ENCODE assay signal across 8 cellular contexts in genomic region chrX:11111038-11111851, GRCh38. TPM values are rescaled to one million over a fixed set of nuclear protein-coding genes. Genes with fewer than 3 reads are reported as not detected.
DNase-seq lines count a peak whose midpoint lies in the region; TF ChIP-seq lines count a peak whose summit lies in the region.

Gene HCCS (plus strand): TSS chrX:11111332. CDS start chrX:11112061, 729 bp downstream.

- H3K36me3 Mint-ChIP-seq in H9 (ENCODE audit: insufficient read depth in 1 of 3, low read depth in 3 of 3), result peaks cover 10 to 42% (median 28%) of the 10 kb centered on the region in 3 experiments; a peak in 6 of 7 replicates

- DNase-seq in GF-D8 (lab: John Stamatoyannopoulos, UW) (peak; percentile 46), H9 (peak; percentile 81), MG63 (peak; percentile 87), SJCRH30 (peak; percentile 93 to 94), foreskin fibroblast (peak; percentile 78 to 91)
- DNase-seq in activated gamma-delta T cell treated with anti-CD3 and anti-CD28 coated beads, Interleukin-2, amount 50 U/mL, for 16 hours (ENCODE audit: low read depth), result peak; percentile 67

- no peak within 1 kb of the TSS for H2BK20ac ChIP-seq in H9 (ENCODE audit: low read depth, low read length, poor library complexity, severe bottlenecking)

- H3K18ac ChIP-seq in H9 (ENCODE audit: insufficient read length, low read depth, low read length), result peak within 1 kb of the TSS; percentile 90

- no peak within 1 kb of the TSS for H3K56ac ChIP-seq in H9 (ENCODE audit: insufficient read length, low read depth, low read length)

- TF ChIP-seq CTCF in H9 (conservative IDR thresholded peaks at IDR 0.05), result no peak; the same call in 2 of the 3 replicates
- no peak for TF ChIP-seq CTCF in foreskin fibroblast (IDR thresholded peaks at IDR 0.05; ENCODE audit: low read depth, low read length)

- H3K23ac ChIP-seq in H9 (ENCODE audit: insufficient read length, low read depth, low read length), result no peak within 1 kb of the TSS

- no peak within 1 kb of the TSS for H3T11ph ChIP-seq in H9 (ENCODE audit: low read length)

- H3K9me3 ChIP-seq in H9 (ENCODE audit: control insufficient read depth, low read depth, low read length) (peaks cover 4% of the 10 kb centered on the region), MG63 (peaks cover 3% of the 10 kb centered on the region; the same call in 1 of the 2 replicates), SJCRH30 (replicated peaks) (no peaks in the 10 kb centered on the region), neuron (ENCODE audit: low read length) (no peaks in the 10 kb centered on the region), subcutaneous abdominal adipose tissue (ENCODE audit: control insufficient read depth in 5 of 5, low read length in 5 of 5) (no peaks in the 10 kb centered on the region)

- peak within 1 kb of the TSS; percentile 98 for H3K14ac ChIP-seq in H9 (ENCODE audit: insufficient read depth, low read length)

- no peaks in the 10 kb centered on the region for H4K20me1 ChIP-seq in H9 (ENCODE audit: control insufficient read depth, insufficient read depth, insufficient read length)

- H3K27ac ChIP-seq in H9 (ENCODE audit: insufficient read length, low read depth, low read length) (no peak within 1 kb of the TSS), SJCRH30 (peak within 1 kb of the TSS; percentile 79), subcutaneous abdominal adipose tissue (ENCODE audit: low read depth, low read length) (peak within 1 kb of the TSS; percentile 51)

- no peak within 1 kb of the TSS; a peak in 4 of 5 replicates for H3K4me3 Mint-ChIP-seq in H9

- H3K4me3 ChIP-seq in MG63, result peak within 1 kb of the TSS; percentile 90
- H3K4me3 ChIP-seq in SJCRH30, result peak within 1 kb of the TSS; percentile 89
- H3K4me3 ChIP-seq in foreskin fibroblast (ENCODE audit: low read depth in 1 of 2, low read length in 2 of 2), result peak within 1 kb of the TSS; percentile 78 to 82
- peak within 1 kb of the TSS; percentile 57 for H3K4me3 ChIP-seq in neuron (ENCODE audit: low read length)
- peak within 1 kb of the TSS; percentile 63 to 74 (median 70) for H3K4me3 ChIP-seq in subcutaneous abdominal adipose tissue (ENCODE audit: low read depth in 1 of 5, low read length in 5 of 5)

- no peak within 1 kb of the TSS for H4K8ac ChIP-seq in H9 (replicated peaks; ENCODE audit: insufficient read length, low read depth, low read length)

- H2BK12ac ChIP-seq in H9 (ENCODE audit: insufficient read length, low read depth, low read length), result no peak within 1 kb of the TSS

- H3K4me1 ChIP-seq in H9 (ENCODE audit: insufficient read depth, low read length) (no peaks in the 10 kb centered on the region), SJCRH30 (peaks cover 25% of the 10 kb centered on the region), neuron (ENCODE audit: insufficient read depth, low read length) (peaks cover 6% of the 10 kb centered on the region), subcutaneous abdominal adipose tissue (ENCODE audit: control insufficient read depth in 5 of 5, insufficient read depth in 5 of 5, low read length in 5 of 5) (peaks cover 0 to 22% (median 18%) of the 10 kb centered on the region in 5 donors)

- H3K23me2 ChIP-seq in H9 (ENCODE audit: insufficient read length, low read depth, low read length, poor library complexity, severe bottlenecking), result peaks cover 3% of the 10 kb centered on the region

- H4K91ac ChIP-seq in H9 (ENCODE audit: insufficient read length, low read depth, low read length), result no peak within 1 kb of the TSS

- no peak within 1 kb of the TSS for H2BK5ac ChIP-seq in H9 (ENCODE audit: insufficient read length, low read length)

- H3K27ac Mint-ChIP-seq in H9, result peak within 1 kb of the TSS; percentile 88 to 96 (median 96)

- H3K4me1 Mint-ChIP-seq in H9, result 0 out of 4 replicates have a peak, but pooled peaks cover 0 to 4% of the 10 kb centered on the region in 2 experiments

- H2AFZ ChIP-seq in H9 (ENCODE audit: low read length) (no peak within 1 kb of the TSS), neuron (ENCODE audit: low read depth, low read length) (peak within 1 kb of the TSS; percentile 74)

- peak within 1 kb of the TSS; percentile 23 for H2BK120ac ChIP-seq in H9 (ENCODE audit: low read depth, low read length, poor library complexity, severe bottlenecking)

- no CpG with 5 or more reads among the region's 58 CpGs for WGBS in H9 (ENCODE audit: extremely low coverage, insufficient read length, low lambda C conversion rate)

- H3K36me3 ChIP-seq in MG63, result peaks cover 36% of the 10 kb centered on the region
- H3K36me3 ChIP-seq in SJCRH30, result peaks cover 32% of the 10 kb centered on the region
- peaks cover 17% of the 10 kb centered on the region for H3K36me3 ChIP-seq in neuron (ENCODE audit: insufficient read depth, low read length)
- H3K36me3 ChIP-seq in subcutaneous abdominal adipose tissue (ENCODE audit: control insufficient read depth in 5 of 5, insufficient read depth in 5 of 5, low read length in 5 of 5), result peaks cover 4 to 17% (median 11%) of the 10 kb centered on the region in 5 donors

- peaks cover 44 to 51% of the 10 kb centered on the region in 2 experiments for H3K9me3 Mint-ChIP-seq in H9

- H3K27me3 ChIP-seq in H9 (ENCODE audit: insufficient read depth, low read length) (no peaks in the 10 kb centered on the region), MG63 (no peaks in the 10 kb centered on the region), SJCRH30 (no peaks in the 10 kb centered on the region), neuron (ENCODE audit: insufficient read depth, low read length) (no peaks in the 10 kb centered on the region), subcutaneous abdominal adipose tissue (ENCODE audit: control insufficient read depth in 5 of 5, insufficient read depth in 4 of 5, low read length in 5 of 5) (peaks cover 0 to 5% (median 0%) of the 10 kb centered on the region in 5 donors)

- peaks cover 3% of the 10 kb centered on the region for H3K79me1 ChIP-seq in H9 (ENCODE audit: insufficient read depth, low read depth, low read length, poor library complexity, severe bottlenecking)

- no peaks in the 10 kb centered on the region for H3K27me3 Mint-ChIP-seq in H9 (ENCODE audit: low read depth)

- no peak within 1 kb of the TSS for H2BK15ac ChIP-seq in H9 (ENCODE audit: low read depth, low read length)

- no peak within 1 kb of the TSS for H3K4ac ChIP-seq in H9 (ENCODE audit: low read depth, low read length)

- H3K79me2 ChIP-seq in H9 (ENCODE audit: insufficient read depth, low read length), result peaks cover 3% of the 10 kb centered on the region; the same call in 1 of the 2 replicates

- H2AK5ac ChIP-seq in H9 (ENCODE audit: insufficient read length, low read length), result no peak within 1 kb of the TSS

- H4K5ac ChIP-seq in H9 (ENCODE audit: insufficient read length, low read depth, low read length), result no peak within 1 kb of the TSS

- H3K4me2 ChIP-seq in H9 (ENCODE audit: insufficient read depth, insufficient read length, low read length), result peak within 1 kb of the TSS; percentile 89

- peak within 1 kb of the TSS; percentile 81 for H3K9ac ChIP-seq in H9 (ENCODE audit: extremely low read depth, insufficient read length, low read length)
- H3K9ac ChIP-seq in subcutaneous abdominal adipose tissue (ENCODE audit: low read length in 5 of 5), result peak within 1 kb of the TSS; percentile 23 to 83 (median 80)

RNA-seq across cellular contexts. Expression of gene HCCS, which starts in this region (rescaled TPM):
- 39.2 and 44.4 TPM in 2 replicates for total RNA-seq in H9 (2021)
- 112 and 116 TPM in 2 replicates for total RNA-seq in MG63 (2014; rRNA removed; shearing (Covaris generic); ENCODE audit: low replicate concordance)
- total RNA-seq in SJCRH30 (2014; rRNA removed; shearing (Covaris generic)), result 58.9 and 63.2 TPM in 2 replicates
